In genomic region chr20:33929917-33930316, GRCh38 we compare ENCODE assay signal across 29 cellular contexts.
"Had no signal": no experiment of that assay in that cellular context is flagged by ENCODE, and none has a peak within 500 bp of the region (broad histone marks: within the 10 kb centered on the region; RNA-seq: fewer than 3 reads in every experiment).

No MANE protein-coding gene starts in this region.

- H3K9me3 Mint-ChIP-seq: activated B cell treated with CpG ODN at 0.5 μM for 24 hours; activated CD4-positive, alpha-beta memory T cell treated with anti-CD3 and anti-CD28 coated beads for 36 hours; activated naive CD4-positive, alpha-beta T cell treated with anti-CD3 and anti-CD28 coated beads, Interleukin-2, amount 10 ng/mL, durations not matched to agents 7 days and 5 days; activated naive CD8-positive, alpha-beta T cell treated with anti-CD3 and anti-CD28 coated beads, Interleukin-2, amount 50 U/mL, for 24 hours; brain had no signal

- H3K27ac Mint-ChIP-seq: activated B cell treated with CpG ODN at 0.5 μM for 24 hours; activated CD4-positive, alpha-beta memory T cell treated with anti-CD3 and anti-CD28 coated beads for 36 hours; activated naive CD4-positive, alpha-beta T cell treated with anti-CD3 and anti-CD28 coated beads, Interleukin-2, amount 10 ng/mL, durations not matched to agents 7 days and 5 days; activated naive CD8-positive, alpha-beta T cell; activated naive CD8-positive, alpha-beta T cell treated with anti-CD3 and anti-CD28 coated beads, Interleukin-2, amount 50 U/mL, for 24 hours; brain had no signal

- H3K4me1 Mint-ChIP-seq: activated B cell treated with CpG ODN at 0.5 μM for 24 hours; activated naive CD4-positive, alpha-beta T cell treated with anti-CD3 and anti-CD28 coated beads, Interleukin-2, amount 10 ng/mL, durations not matched to agents 7 days and 5 days had no signal

- DNase-seq: activated B cell treated with CpG ODN at 0.5 μM for 24 hours; activated CD4-positive, alpha-beta memory T cell treated with anti-CD3 and anti-CD28 coated beads for 36 hours; activated CD4-positive, alpha-beta T cell treated with anti-CD3 and anti-CD28 coated beads for 4 hours; activated CD4-positive, alpha-beta T cell treated with anti-CD3 and anti-CD28 coated beads, Interleukin-2, amount 50 U/mL, for 1 hour; activated CD4-positive, CD25-positive, alpha-beta regulatory T cell treated with anti-CD3 and anti-CD28 coated beads, Interleukin-2, amount 50 U/mL, for 72 hours; activated CD8-positive, alpha-beta memory T cell treated with anti-CD3 and anti-CD28 coated beads, Interleukin-2, amount 50 U/mL, for 4 hours; activated effector memory CD4-positive, alpha-beta T cell treated with Interleukin-2 at 50 U/mL for 16 hours; activated naive CD4-positive, alpha-beta T cell treated with anti-CD3 and anti-CD28 coated beads, Interleukin-2, amount 10 ng/mL, durations not matched to agents 7 days and 5 days; activated naive CD8-positive, alpha-beta T cell treated with anti-CD3 and anti-CD28 coated beads, Interleukin-2, amount 50 U/mL, for 24 hours; activated T-cell treated with anti-CD3 and anti-CD28 coated beads, Interleukin-2, amount 50 U/mL, for 48 hours; anterior cingulate cortex; central memory CD4-positive, alpha-beta T cell; MM.1S; MV-4-11; NCI-H1092; NCI-H1436 treated with DMSO at 0.1 percent for 48 hours; NCI-H1694 treated with DMSO at 0.1 percent for 48 hours; NCI-H2029; NCI-H345; NCI-H524 treated with DMSO at 0.1 percent for 48 hours; NCI-H748 treated with DMSO at 0.1 percent for 48 hours; OCI-M1; Right ventricle myocardium superior; SW 1271; T-helper 1 cell had no signal

- H3K36me3 Mint-ChIP-seq: activated CD4-positive, alpha-beta memory T cell treated with anti-CD3 and anti-CD28 coated beads for 36 hours; activated naive CD4-positive, alpha-beta T cell treated with anti-CD3 and anti-CD28 coated beads, Interleukin-2, amount 10 ng/mL, durations not matched to agents 7 days and 5 days; activated naive CD8-positive, alpha-beta T cell; brain had no signal

- H3K4me3 Mint-ChIP-seq: activated B cell treated with CpG ODN at 0.5 μM for 24 hours; activated CD4-positive, alpha-beta memory T cell treated with anti-CD3 and anti-CD28 coated beads for 36 hours; activated naive CD4-positive, alpha-beta T cell treated with anti-CD3 and anti-CD28 coated beads, Interleukin-2, amount 10 ng/mL, durations not matched to agents 7 days and 5 days; activated naive CD8-positive, alpha-beta T cell; activated naive CD8-positive, alpha-beta T cell treated with anti-CD3 and anti-CD28 coated beads, Interleukin-2, amount 50 U/mL, for 24 hours; brain had no signal

- H3K27me3 Mint-ChIP-seq: activated naive CD8-positive, alpha-beta T cell had no signal

- FAIRE-seq: bronchial epithelial cell, TTC549 had no signal
